9 cellular contexts compared by ENCODE assay signal in genomic region chr2:49616800-49617199, GRCh38.
DNase-seq lines count a peak whose midpoint lies in the region; ATAC-seq, FAIRE-seq and TF ChIP-seq lines count a peak whose summit lies in the region.
"Had no signal": no experiment of that assay in that cellular context is flagged by ENCODE, and none has a peak within 500 bp of the region (broad histone marks: within the 10 kb centered on the region; RNA-seq: fewer than 3 reads in every experiment).

No MANE protein-coding gene starts in this region.

- FAIRE-seq in H54 (lab: Jason Lieb, UNC) (peak; percentile 58), GM12891 (lab: Jason Lieb, UNC) (no peak)

- H3K9me3 ChIP-seq in smooth muscle cell (replicated peaks; ENCODE audit: low read depth) = no peaks in the 10 kb centered on the region

- H3K79me2 ChIP-seq in smooth muscle cell (ENCODE audit: low read depth) = no peaks in the 10 kb centered on the region

- H3K27ac ChIP-seq in smooth muscle cell (ENCODE audit: low read depth) = no peak overlapping the region

- H3F3A ChIP-seq in smooth muscle cell (ENCODE audit: low read depth) = no peaks in the 10 kb centered on the region

- DNase-seq in COLO668 (lab: John Stamatoyannopoulos, UW; ENCODE audit: unreplicated experiment) = peak; percentile 11
- DNase-seq in H54 (ENCODE audit: insufficient read length, low spot score) = peak; percentile 1
- peak; percentile 42 for DNase-seq in NCI-H446 treated with DMSO at 0.1 percent for 48 hours (lab: John Stamatoyannopoulos, UW)
- DNase-seq in epithelial cell of proximal tubule (ENCODE audit: low read depth) = peak; percentile 2
- DNase-seq in smooth muscle cell (lab: John Stamatoyannopoulos, UW; ENCODE audit: unreplicated experiment) = no peak
- DNase-seq in stimulated activated CD4-positive, alpha-beta T cell treated with anti-CD3 and anti-CD28 coated beads, Interleukin-4, amount 100 ng/mL, for 4 hours = no peak
- DNase-seq in GM12891 (ENCODE audit: insufficient read length, low spot score) = no peak
- DNase-seq: activated naive CD8-positive, alpha-beta T cell treated with anti-CD3 and anti-CD28 coated beads, Interleukin-2, amount 10 ng/mL, durations not matched to agents 7 days and 5 days had no signal

- TF ChIP-seq CTCF in epithelial cell of proximal tubule (conservative IDR thresholded peaks at IDR 0.05; ENCODE audit: low read depth, low read length) (peak; percentile 74), smooth muscle cell (IDR thresholded peaks at IDR 0.05; ENCODE audit: borderline replicate concordance, insufficient read depth, poor library complexity, severe bottlenecking) (peak; percentile 61)

- no peak overlapping the region for H3K4me3 ChIP-seq in epithelial cell of proximal tubule (ENCODE audit: low read depth, low read length)
- H3K4me3 ChIP-seq in smooth muscle cell = no peak overlapping the region

- no peak overlapping the region for H3K9ac ChIP-seq in smooth muscle cell (ENCODE audit: low read depth)

- H2AFZ ChIP-seq in smooth muscle cell (ENCODE audit: low read depth) = no peak overlapping the region

- no peak overlapping the region for H3K4me2 ChIP-seq in smooth muscle cell

- H3K4me1 ChIP-seq in smooth muscle cell (ENCODE audit: low read depth) = no peaks in the 10 kb centered on the region

- TF ChIP-seq POLR2A in H54 (IDR thresholded peaks at IDR 0.05; ENCODE audit: low read depth, low read length) (no peak), GM12891 (IDR thresholded peaks at IDR 0.05; ENCODE audit: low read depth, low read length) (no peak)

- WGBS in smooth muscle cell (ENCODE audit: low lambda C conversion rate) = 18% methylated on average over 2 of the region's 2 CpGs

- no peaks in the 10 kb centered on the region for H4K20me1 ChIP-seq in smooth muscle cell (ENCODE audit: low read depth)

- no peak for ATAC-seq in HG03135 (IDR thresholded peaks at IDR 0.05; ENCODE audit: unreplicated experiment)

- no peaks in the 10 kb centered on the region for H3K36me3 ChIP-seq in smooth muscle cell (ENCODE audit: low read depth)

- H3K27me3 ChIP-seq in smooth muscle cell (ENCODE audit: low read depth) = no peaks in the 10 kb centered on the region

TF ChIP-seq in GM12891, 5 proteins besides CTCF, POLR2A, EP300 and RAD21:
- no peak for TF ChIP-seq POLR2AphosphoS5 (IDR thresholded peaks at IDR 0.05; ENCODE audit: low read depth, low read length)
- no peak for TF ChIP-seq PAX5 (IDR thresholded peaks at IDR 0.05; ENCODE audit: insufficient read depth, low read length, severe bottlenecking)
- TF ChIP-seq POU2F2 (IDR thresholded peaks at IDR 0.05; ENCODE audit: low read depth, low read length) = no peak
- TF ChIP-seq SPI1 (IDR thresholded peaks at IDR 0.05; ENCODE audit: low read depth, low read length) = no peak
- TF ChIP-seq TAF1 (IDR thresholded peaks at IDR 0.05; ENCODE audit: low read depth, low read length) = no peak

Comparison
In these comparisons a context has a peak if more than half of its experiments do, and no peak if none do; other contexts are left out.
1. DNase-seq: peak in COLO668 (single experiment), H54 (single experiment), NCI-H446 treated with DMSO at 0.1 percent for 48 hours (single experiment) and epithelial cell of proximal tubule (single experiment); none in smooth muscle cell (single experiment), stimulated activated CD4-positive, alpha-beta T cell treated with anti-CD3 and anti-CD28 coated beads, Interleukin-4, amount 100 ng/mL, for 4 hours (0 of 2) and GM12891 (single experiment).